8 cellular contexts compared by ENCODE assay signal in the genomic region with DNA sequence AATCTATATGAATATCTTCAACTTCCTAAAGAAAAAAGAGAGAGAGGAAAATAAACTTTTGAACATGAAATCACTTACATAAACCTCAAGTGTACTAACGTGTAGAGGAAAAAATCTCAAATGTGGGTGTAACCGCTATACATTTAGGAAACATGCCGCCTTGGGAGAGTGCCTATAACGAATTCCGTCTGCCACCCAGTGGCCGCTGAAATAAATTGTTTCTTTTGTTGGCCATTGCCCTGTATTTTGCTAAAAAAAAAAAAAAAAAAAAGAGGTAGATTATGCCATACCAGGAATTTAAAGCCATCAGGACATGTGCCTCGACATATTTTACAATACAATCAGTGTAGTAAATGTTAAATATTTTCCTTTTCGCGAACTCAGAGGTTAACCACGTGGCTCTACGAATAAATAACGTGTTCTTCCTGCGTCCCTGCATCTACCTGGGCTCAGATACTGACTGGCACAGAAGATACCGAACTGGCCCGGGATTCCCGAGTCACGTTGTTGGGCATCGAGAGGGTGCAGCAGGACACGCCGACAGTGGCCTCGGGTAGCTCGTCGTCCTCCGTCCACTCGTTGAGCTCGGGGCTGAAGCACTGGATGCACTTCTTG. TPM values are rescaled to one million over a fixed set of nuclear protein-coding genes. Genes with fewer than 3 reads are reported as not detected.
A peak's percentile ranks its signal among the peaks of the same experiment; 100 is the strongest.
DNase-seq lines count a peak whose midpoint lies in the region; ATAC-seq and TF ChIP-seq lines count a peak whose summit lies in the region.

No MANE protein-coding gene starts in this region.

- peaks cover 25% of the 10 kb centered on the region for H3K4me1 ChIP-seq in DOHH2 (ENCODE audit: control insufficient read depth, low read length)

- ATAC-seq in sciatic nerve (peak; percentile 63), HG03039 (IDR thresholded peaks at IDR 0.05; ENCODE audit: unreplicated experiment) (no peak)

- CTCF ChIA-PET in HEK293T (lab: Yijun Ruan, JAX): interaction anchor here (0.6 to 1.9 kb wide), 8 partner anchors 11 to 160 kb away, joined by 3 to 16 read pairs (median 4); no protein-coding TSS in a partner anchor

- H3F3A ChIP-seq in DOHH2 (ENCODE audit: control insufficient read depth, insufficient read depth): no peaks in the 10 kb centered on the region

- H3K9me3 ChIP-seq in DOHH2 (ENCODE audit: control insufficient read depth, insufficient read depth, low read length): no peaks in the 10 kb centered on the region

- H3K4me2 ChIP-seq in DOHH2 (ENCODE audit: low read length): peak overlapping the region; percentile 75

- H3K79me2 ChIP-seq in DOHH2 (ENCODE audit: control insufficient read depth, low read length): no peaks in the 10 kb centered on the region

- H3K27ac ChIP-seq in DOHH2 (ENCODE audit: low read depth, low read length): no peak overlapping the region

- peaks cover 30% of the 10 kb centered on the region for H3K27me3 ChIP-seq in DOHH2 (ENCODE audit: control insufficient read depth, low read length)

- no peaks in the 10 kb centered on the region for H4K20me1 ChIP-seq in DOHH2 (ENCODE audit: control insufficient read depth, insufficient read depth, low read depth, low read length)

- DNase-seq in HEK293T (ENCODE audit: extremely low spot score): peak; percentile 61
- DNase-seq in NCI-H1417 (lab: John Stamatoyannopoulos, UW): peak; percentile 78 to 95 (median 80)
- DNase-seq in T-helper 1 cell: peak; percentile 34 to 77 (median 53)
- peak in 39 of 58 donors; percentile 4 to 86 (median 47) for DNase-seq in anterior cingulate cortex (lab: John Stamatoyannopoulos, UW)
- peak; percentile 51 to 76 for DNase-seq in hippocampal formation (lab: John Stamatoyannopoulos, UW)
- DNase-seq in sciatic nerve (ENCODE audit: low spot score): peak; percentile 76

- H3K9me2 ChIP-seq in DOHH2 (replicated peaks; ENCODE audit: control insufficient read depth, low read length): no peaks in the 10 kb centered on the region

- TF ChIP-seq CTCF in DOHH2 (IDR thresholded peaks at IDR 0.05; ENCODE audit: low read depth, low read length, poor library complexity, severe bottlenecking): peak; percentile 30

- intact Hi-C loops in sciatic nerve (cut with DNase I): loop anchor here (10.0 kb wide), 1 partner anchor 156 kb away; no protein-coding TSS in a partner anchor

- H3K36me3 ChIP-seq in DOHH2 (ENCODE audit: control insufficient read depth, low read length): no peaks in the 10 kb centered on the region

- POLR2A ChIA-PET in HEK293T (lab: Yijun Ruan, JAX): interaction anchor here (0.6 to 1.5 kb wide), 7 partner anchors 11 to 156 kb away, joined by 3 to 5 read pairs (median 3); a partner anchor contains a TSS

- H3K4me3 ChIP-seq in DOHH2 (ENCODE audit: low read length): peak overlapping the region; percentile 67

TF ChIP-seq in HEK293T, 16 proteins besides CTCF, POLR2A, EP300 and RAD21:
- peak; percentile 98 for TF ChIP-seq ZNF384 (IDR thresholded peaks at IDR 0.05)
- no peak; the same call in 1 of the 2 replicates for TF ChIP-seq TARDBP (IDR thresholded peaks at IDR 0.05)

RNA-seq across cellular contexts. Expression of a gene that starts 14.3 kb away (rescaled TPM):
- 1.2 TPM for total RNA-seq in sciatic nerve
